In genomic region chr2:157627594-157628281, GRCh38 we compare ENCODE assay signal across 8 cellular contexts. TPM values are rescaled to one million over a fixed set of nuclear protein-coding genes. Genes with fewer than 3 reads are reported as not detected.
A peak's percentile ranks its signal among the peaks of the same experiment; 100 is the strongest.
DNase-seq lines count a peak whose midpoint lies in the region; ATAC-seq and TF ChIP-seq lines count a peak whose summit lies in the region.

No MANE protein-coding gene starts in this region.

- H3K79me2 ChIP-seq in MM.1S (ENCODE audit: low read length): peaks cover 6% of the 10 kb centered on the region; the same call in 1 of the 2 replicates

- peak overlapping the region; percentile 60; the same call in 1 of the 2 replicates for H3K27ac ChIP-seq in MM.1S (ENCODE audit: low read length)

- H3K36me3 Mint-ChIP-seq in activated T-helper 1 cell treated with anti-CD3 and anti-CD28 coated beads, Interleukin-12 subunit alpha, Interleukin-12 subunit beta, Interleukin-2, Interleukin-4 antibody, amounts not matched to agents 30 ng/mL and 10 ng/mL and 1 ng/mL, durations not matched to agents 14 hours and 24 hours and 36 hours (ENCODE audit: low read depth): no peaks in the 10 kb centered on the region

- no peaks in the 10 kb centered on the region for H3K27me3 ChIP-seq in MM.1S (replicated peaks; ENCODE audit: insufficient read depth, low read length)

- no peaks in the 10 kb centered on the region for H4K20me1 ChIP-seq in MM.1S (ENCODE audit: insufficient read depth, low read length)

- peak overlapping the region; percentile 70; the same call in 1 of the 2 replicates for H3K9ac ChIP-seq in MM.1S (ENCODE audit: low read length)

- intact Hi-C loops in activated T-helper 1 cell treated with anti-CD3 and anti-CD28 coated beads, Interleukin-12 subunit alpha, Interleukin-12 subunit beta, Interleukin-2, Interleukin-4 antibody, amounts not matched to agents 30 ng/mL and 10 ng/mL and 1 ng/mL, durations not matched to agents 14 hours and 24 hours and 36 hours (cut with micrococcal nuclease): loop anchor here (1.0 to 10.0 kb wide), 13 partner anchors 13 to 1293 kb away; partner anchors contain the start of genes ACVR1, CCDC148, NR4A2 and PKP4
- intact Hi-C loops in lower leg skin (cut with DNase I; ENCODE audit: low total_unique reads): no loop called here

- H3K9me3 ChIP-seq in MM.1S (replicated peaks; ENCODE audit: insufficient read depth, low read length): no peaks in the 10 kb centered on the region

- H3K9me2 ChIP-seq in MM.1S (replicated peaks; ENCODE audit: insufficient read depth, low read length): no peaks in the 10 kb centered on the region

- H3K4me1 ChIP-seq in MM.1S (ENCODE audit: low read length): peaks cover 21% of the 10 kb centered on the region

- DNase-seq in MM.1S (peak; percentile 51), glomerular visceral epithelial cell (ENCODE audit: extremely low spot score) (peak; percentile 4), renal cortical epithelial cell (ENCODE audit: low read depth) (peak; percentile 10), lower leg skin (ENCODE audit: low spot score in 2 of 2) (no peak), mesenteric fat pad (ENCODE audit: low spot score) (no peak), islet precursor cell (no peak)
- DNase-seq in activated T-helper 1 cell treated with anti-CD3 and anti-CD28 coated beads, Interleukin-12 subunit alpha, Interleukin-12 subunit beta, Interleukin-2, Interleukin-4 antibody, amounts not matched to agents 30 ng/mL and 10 ng/mL and 1 ng/mL, durations not matched to agents 14 hours and 24 hours and 36 hours (ENCODE audit: low spot score): peak; percentile 16

- peaks cover 28% of the 10 kb centered on the region for H3K4me1 Mint-ChIP-seq in activated T-helper 1 cell treated with anti-CD3 and anti-CD28 coated beads, Interleukin-12 subunit alpha, Interleukin-12 subunit beta, Interleukin-2, Interleukin-4 antibody, amounts not matched to agents 30 ng/mL and 10 ng/mL and 1 ng/mL, durations not matched to agents 14 hours and 24 hours and 36 hours (ENCODE audit: low read depth)

- H3K36me3 ChIP-seq in MM.1S (replicated peaks; ENCODE audit: insufficient read depth, low read length): no peaks in the 10 kb centered on the region

- TF ChIP-seq POLR2A in lower leg skin (IDR thresholded peaks at IDR 0.05): no peak

- peak overlapping the region; percentile 55 for H3K27ac Mint-ChIP-seq in activated T-helper 1 cell treated with anti-CD3 and anti-CD28 coated beads, Interleukin-12 subunit alpha, Interleukin-12 subunit beta, Interleukin-2, Interleukin-4 antibody, amounts not matched to agents 30 ng/mL and 10 ng/mL and 1 ng/mL, durations not matched to agents 14 hours and 24 hours and 36 hours

- H3K4me3 Mint-ChIP-seq in activated T-helper 1 cell treated with anti-CD3 and anti-CD28 coated beads, Interleukin-12 subunit alpha, Interleukin-12 subunit beta, Interleukin-2, Interleukin-4 antibody, amounts not matched to agents 30 ng/mL and 10 ng/mL and 1 ng/mL, durations not matched to agents 14 hours and 24 hours and 36 hours: peak overlapping the region; percentile 75

- H3K4me3 ChIP-seq in MM.1S (ENCODE audit: low read length) (peak overlapping the region; percentile 90), lower leg skin (ENCODE audit: low read depth, poor library complexity, severe bottlenecking) (no peak overlapping the region)

- ATAC-seq in GM19351 (IDR thresholded peaks at IDR 0.05; ENCODE audit: unreplicated experiment): peak; percentile 3

- H3K27me3 Mint-ChIP-seq in activated T-helper 1 cell treated with anti-CD3 and anti-CD28 coated beads, Interleukin-12 subunit alpha, Interleukin-12 subunit beta, Interleukin-2, Interleukin-4 antibody, amounts not matched to agents 30 ng/mL and 10 ng/mL and 1 ng/mL, durations not matched to agents 14 hours and 24 hours and 36 hours (ENCODE audit: insufficient read depth): peaks cover 15% of the 10 kb centered on the region

- H3F3A ChIP-seq in MM.1S (ENCODE audit: insufficient read depth, low read length): peaks cover 18% of the 10 kb centered on the region; the same call in 1 of the 2 replicates

- peak overlapping the region; percentile 94 for H2AFZ ChIP-seq in MM.1S (ENCODE audit: low read length)

- WGBS in lower leg skin, 2 donors: 6 to 9% methylated on average over 18 of the region's 18 CpGs

- TF ChIP-seq CTCF in MM.1S (IDR thresholded peaks at IDR 0.05; ENCODE audit: low read length) (no peak), lower leg skin (IDR thresholded peaks at IDR 0.05) (no peak)

- peak overlapping the region; percentile 89 for H3K4me2 ChIP-seq in MM.1S (ENCODE audit: low read depth, low read length)

- peaks cover 7% of the 10 kb centered on the region for H3K9me3 Mint-ChIP-seq in activated T-helper 1 cell treated with anti-CD3 and anti-CD28 coated beads, Interleukin-12 subunit alpha, Interleukin-12 subunit beta, Interleukin-2, Interleukin-4 antibody, amounts not matched to agents 30 ng/mL and 10 ng/mL and 1 ng/mL, durations not matched to agents 14 hours and 24 hours and 36 hours

RNA-seq across cellular contexts. Expression of gene ACVR1C, which starts 0.9 kb away (rescaled TPM):
- total RNA-seq in activated T-helper 1 cell treated with anti-CD3 and anti-CD28 coated beads, Interleukin-12 subunit alpha, Interleukin-12 subunit beta, Interleukin-2, Interleukin-4 antibody, amounts not matched to agents 30 ng/mL and 10 ng/mL and 1 ng/mL, durations not matched to agents 14 hours and 24 hours and 36 hours: 0.59 and 1.1 TPM in 2 replicates
- total RNA-seq in renal cortical epithelial cell (0.40 and 0.69 TPM in 2 replicates), lower leg skin (1 to 10 TPM in 1 of 4 donors, under 1 TPM in 3; 0.23 to 1.2 (median 0.67) TPM), mesenteric fat pad (44.9 TPM)

Comparison
In these comparisons a context has a peak if more than half of its experiments do, and no peak if none do; other contexts are left out.
1. DNase-seq: peak in MM.1S (single experiment), activated T-helper 1 cell treated with anti-CD3 and anti-CD28 coated beads, Interleukin-12 subunit alpha, Interleukin-12 subunit beta, Interleukin-2, Interleukin-4 antibody, amounts not matched to agents 30 ng/mL and 10 ng/mL and 1 ng/mL, durations not matched to agents 14 hours and 24 hours and 36 hours (single experiment), glomerular visceral epithelial cell (single experiment) and renal cortical epithelial cell (single experiment); none in lower leg skin (0 of 2), mesenteric fat pad (single experiment) and islet precursor cell (single experiment).
2. RNA of gene ACVR1C, which starts 0.9 kb away (total RNA-seq): 44.9 TPM in mesenteric fat pad (single experiment); 0.59 to 1.1 TPM in activated T-helper 1 cell treated with anti-CD3 and anti-CD28 coated beads, Interleukin-12 subunit alpha, Interleukin-12 subunit beta, Interleukin-2, Interleukin-4 antibody, amounts not matched to agents 30 ng/mL and 10 ng/mL and 1 ng/mL, durations not matched to agents 14 hours and 24 hours and 36 hours, 0.23 to 1.2 TPM in lower leg skin and 0.40 to 0.69 TPM in renal cortical epithelial cell; every median in the first group is over 10 times any median in the second.